In genomic region chr3:97464035-97464434, GRCh38 we compare ENCODE assay signal across 1 cellular context.
TF ChIP-seq lines count a peak whose summit lies in the region.

No MANE protein-coding gene starts in this region.

TF ChIP-seq in H1, 55 proteins besides CTCF, POLR2A, EP300 and RAD21:
- TF ChIP-seq ATF2 (IDR thresholded peaks at IDR 0.05; ENCODE audit: low read length) (no peak), ASH2L (IDR thresholded peaks at IDR 0.05; ENCODE audit: low read length) (peak; percentile 31), TEAD4 (IDR thresholded peaks at IDR 0.05; ENCODE audit: low read depth, low read length) (peak; percentile 84), SP1 (IDR thresholded peaks at IDR 0.05; ENCODE audit: low read depth, low read length) (peak; percentile 66; the same call in 1 of the 2 replicates), RFX5 (IDR thresholded peaks at IDR 0.05; ENCODE audit: borderline replicate concordance, low read depth, low read length) (no peak), TBP (IDR thresholded peaks at IDR 0.05; ENCODE audit: low read depth, low read length) (no peak)
